Comparison of ENCODE assay signal across 27 cellular contexts in genomic region chr11:1445741-1446445, GRCh38. TPM values are rescaled to one million over a fixed set of nuclear protein-coding genes. Genes with fewer than 3 reads are reported as not detected.
DNase-seq lines count a peak whose midpoint lies in the region; ATAC-seq, FAIRE-seq and TF ChIP-seq lines count a peak whose summit lies in the region.
"Had no signal": no experiment of that assay in that cellular context is flagged by ENCODE, and none has a peak within 500 bp of the region (broad histone marks: within the 10 kb centered on the region; RNA-seq: fewer than 3 reads in every experiment).

No MANE protein-coding gene starts in this region.

- no peak overlapping the region for H3K4me2 ChIP-seq in HepG2 (ENCODE audit: low read depth, low read length)
- H3K4me2 ChIP-seq: PC-9 had no signal

- DNase-seq in right lobe of liver = no peak
- no peak for DNase-seq in HepG2 (ENCODE audit: low spot score)
- no peak for DNase-seq in RWPE1 (ENCODE audit: low spot score)
- DNase-seq in foreskin keratinocyte = no peak
- DNase-seq in effector CD8-positive, alpha-beta T cell (lab: John Stamatoyannopoulos, UW) = no peak
- DNase-seq in effector CD4-positive, alpha-beta T cell = no peak
- DNase-seq in kidney glomerular epithelial cell (lab: John Stamatoyannopoulos, UW) = no peak
- DNase-seq: activated T-cell treated with anti-CD3 and anti-CD28 coated beads for 4 hours; amniotic stem cell; EL; immature natural killer cell; MV-4-11; NCI-H1436; NCI-H2081; NCI-H2227 treated with DMSO at 0.1 percent for 48 hours; NCI-H526; NK-92 treated with Interleukin-12 subunit alpha and Interleukin-12 subunit beta, amount 100 ng/mL, for 24 hours; PC-9; posterior cingulate gyrus; Right ventricle myocardium superior; stimulated activated CD4-positive, alpha-beta T cell treated with anti-CD3 and anti-CD28 coated beads, Interleukin-2, amount 100 ng/mL, for 24 hours; stimulated activated naive CD8-positive, alpha-beta T cell treated with anti-CD3 and anti-CD28 coated beads, Interleukin-15, Interleukin-2, amounts not matched to agents 100 U/mL and 50 U/mL, for 24 hours had no signal

- H3K4me3 ChIP-seq in right lobe of liver (no peak overlapping the region), HepG2 (replicated peaks in 1 of 3; ENCODE audit: insufficient read depth in 1 of 3, low read depth in 2 of 3, low read length in 3 of 3) (no peak overlapping the region)
- H3K4me3 ChIP-seq: GM12878, PC-9, right atrium auricular region, thoracic aorta had no signal

- CTCF ChIA-PET in HepG2 (lab: Yijun Ruan, JAX; ENCODE audit: low intra/inter-chr PET ratio, low total read pairs) (no interaction called here), RWPE1 (lab: Yijun Ruan, JAX) (interaction anchor here (0.6 kb wide), 1 partner anchor 10 kb away, joined by 3 read pairs; no protein-coding TSS in a partner anchor)

- in situ Hi-C loops in HepG2 (cut with HindIII; ENCODE audit: extremely low pct_ligation_motif_present, low pct_unique_long_range_greater_than_20kb) = no loop called here

- peak; percentile 6 to 49 (median 34) for ATAC-seq in right lobe of liver
- ATAC-seq in HepG2 = no peak
- peak; percentile 27 for ATAC-seq in foreskin keratinocyte
- ATAC-seq in GM21526 (IDR thresholded peaks at IDR 0.05; ENCODE audit: low FRiP score, unreplicated experiment) = no peak
- ATAC-seq: GM12878; stimulated activated naive CD8-positive, alpha-beta T cell treated with anti-CD3 and anti-CD28 coated beads, Interleukin-15, Interleukin-2, amounts not matched to agents 100 U/mL and 50 U/mL, for 24 hours had no signal

- BruUV-seq in HepG2 (replicated peaks; lab: Mats Ljungman, UMichigan) = no TSS peak

- no peaks in the 10 kb centered on the region for H3K79me2 ChIP-seq in HepG2 (ENCODE audit: insufficient read depth, low read length)

- FAIRE-seq in HepG2 (lab: Jason Lieb, UNC) = no peak
- FAIRE-seq: endothelial cell of umbilical vein, GM12878 had no signal

- no peak for TF ChIP-seq EP300 in HepG2 (IDR thresholded peaks at IDR 0.05; ENCODE audit: low read depth in 2 of 2, low read length in 2 of 2)
- no peak for TF ChIP-seq EP300 in HepG2 (CRISPR knock-in tag; IDR thresholded peaks at IDR 0.05; ENCODE audit: borderline replicate concordance)

- H3K36me3 ChIP-seq in right lobe of liver (no peaks in the 10 kb centered on the region), HepG2 (replicated peaks in 1 of 2; ENCODE audit: control insufficient read depth in 1 of 2, insufficient read depth in 2 of 2, low read length in 2 of 2) (no peaks in the 10 kb centered on the region)
- H3K36me3 ChIP-seq: right atrium auricular region, thoracic aorta had no signal

- 58% methylated on average over 4 of the region's 30 CpGs for WGBS in right lobe of liver (ENCODE audit: insufficient coverage, low coverage, low lambda C conversion rate, missing lambda C conversion rate)
- 71% methylated on average over 16 of the region's 30 CpGs for WGBS in HepG2 (ENCODE audit: low lambda C conversion rate)

- TF ChIP-seq POLR2A in right lobe of liver (IDR thresholded peaks at IDR 0.05) = no peak
- TF ChIP-seq POLR2A in HepG2 (IDR thresholded peaks at IDR 0.05; ENCODE audit: insufficient read depth in 1 of 2, low read depth in 2 of 2, low read length in 2 of 2) = no peak

- H3K4me1 ChIP-seq in right lobe of liver = no peaks in the 10 kb centered on the region
- no peaks in the 10 kb centered on the region for H3K4me1 ChIP-seq in HepG2 (ENCODE audit: insufficient read depth, low read length)
- H3K4me1 ChIP-seq in foreskin keratinocyte = no peaks in the 10 kb centered on the region
- H3K4me1 ChIP-seq: right atrium auricular region had no signal

- no peak overlapping the region for H3K9ac ChIP-seq in HepG2 (ENCODE audit: insufficient read depth, low read depth, low read length)

- POLR2A ChIA-PET in HepG2 (lab: Yijun Ruan, JAX) (no interaction called here), RWPE1 (lab: Yijun Ruan, JAX; ENCODE audit: low non-redundant PET) (no interaction called here)

- TF ChIP-seq CTCF in right lobe of liver (IDR thresholded peaks at IDR 0.05) = no peak
- TF ChIP-seq CTCF in HepG2 (CRISPR knock-in tag; IDR thresholded peaks at IDR 0.05) = no peak
- no peak for TF ChIP-seq CTCF in RWPE1 (conservative IDR thresholded peaks at IDR 0.05; ENCODE audit: low read depth)
- no peak for TF ChIP-seq CTCF in foreskin keratinocyte (conservative IDR thresholded peaks at IDR 0.05)

- no peak for TF ChIP-seq RAD21 in HepG2 (CRISPR knock-in tag; IDR thresholded peaks at IDR 0.05)

- intact Hi-C loops in right lobe of liver (cut with DNase I) (no loop called here), HepG2 (cut with micrococcal nuclease; ENCODE audit: unreplicated experiment) (no loop called here)

- H3K9me3 ChIP-seq in right lobe of liver = no peaks in the 10 kb centered on the region
- H3K9me3 ChIP-seq in HepG2 (ENCODE audit: low read length) = no peaks in the 10 kb centered on the region
- H3K9me3 ChIP-seq: right atrium auricular region, thoracic aorta had no signal

- no peak overlapping the region for H3K27ac ChIP-seq in right lobe of liver
- H3K27ac ChIP-seq in HepG2 (ENCODE audit: extremely low read length, insufficient read depth, low read length) = no peak overlapping the region
- H3K27ac ChIP-seq in RWPE1 = peak overlapping the region; percentile 49; the same call in 1 of the 2 replicates
- no peak overlapping the region for H3K27ac ChIP-seq in foreskin keratinocyte
- H3K27ac ChIP-seq: PC-9, right atrium auricular region, thoracic aorta had no signal

- H4K20me1 ChIP-seq in HepG2 (ENCODE audit: insufficient read depth, low read length) = peaks cover 5% of the 10 kb centered on the region; the same call in 1 of the 2 replicates

- H3K27me3 ChIP-seq in right lobe of liver (no peaks in the 10 kb centered on the region), HepG2 (ENCODE audit: control insufficient read depth in 1 of 2, insufficient read depth in 2 of 2, low read length in 2 of 2) (peaks cover 5 to 22% of the 10 kb centered on the region in 2 experiments; a peak in 4 of 5 replicates), foreskin keratinocyte (peaks cover 53% of the 10 kb centered on the region)
- H3K27me3 ChIP-seq: right atrium auricular region had no signal

- no peak overlapping the region for H2AFZ ChIP-seq in HepG2 (ENCODE audit: low read length)
- H2AFZ ChIP-seq: PC-9 had no signal

TF ChIP-seq in HepG2, 621 proteins besides CTCF, POLR2A, EP300 and RAD21 (continues in another document):
- TF ChIP-seq ZNF879 (CRISPR knock-in tag; IDR thresholded peaks at IDR 0.05) = no peak

RNA-seq across cellular contexts. Expression of gene MOB2, which starts 40.7 kb away (rescaled TPM):
- 10 to 100 TPM in 5 of 6 experiments, 1 to 10 TPM in 1; 8.5 to 17.0 (median 14.1) TPM for total RNA-seq in right lobe of liver
- total RNA-seq in HepG2 (2016; rRNA removed; fragmentation: Illumina TruSeq; extraction: Trizol) = 21.8 and 22.3 TPM in 2 replicates
- total RNA-seq in HepG2 (2016; cell fraction: cytosol; rRNA removed; fragmentation: Illumina TruSeq; extraction: Trizol; ENCODE audit: low read depth) = 10.4 and 12.3 TPM in 2 replicates
- total RNA-seq in HepG2 (2016; cell fraction: insoluble cytoplasmic fraction; rRNA removed; fragmentation: Illumina TruSeq; extraction: Trizol) = 21.2 and 23.8 TPM in 2 replicates
- total RNA-seq in HepG2 (2016; cell fraction: membrane; rRNA removed; fragmentation: Illumina TruSeq; extraction: Trizol) = 16.9 and 20.1 TPM in 2 replicates
- total RNA-seq in HepG2 (2016; cell fraction: nucleus; rRNA removed; fragmentation: Illumina TruSeq; extraction: Trizol) = 12.2 and 12.9 TPM in 2 replicates
- polyA plus RNA-seq in HepG2 (2011; rRNA removed) = 27.7 and 37.6 TPM in 2 replicates
- polyA plus RNA-seq in HepG2 (2011; cell fraction: cytosol; rRNA removed) = 24.6 and 33.1 TPM in 2 replicates
- polyA plus RNA-seq in HepG2 (2011; cell fraction: nucleus; rRNA removed) = 72.4 and 74.8 TPM in 2 replicates
- polyA plus RNA-seq in HepG2 (2012) = 15.8 and 25.3 TPM in 2 replicates
- polyA plus RNA-seq in HepG2 (2016; cell fraction: cytosol; fragmentation: Illumina TruSeq; extraction: Trizol; ENCODE audit: low read depth) = 8.6 and 10.0 TPM in 2 replicates
- 23.8 and 24.4 TPM in 2 replicates for polyA plus RNA-seq in HepG2 (2016; cell fraction: insoluble cytoplasmic fraction; fragmentation: Illumina TruSeq; extraction: Trizol; ENCODE audit: low read depth)
- polyA plus RNA-seq in HepG2 (2016; cell fraction: membrane; fragmentation: Illumina TruSeq; extraction: Trizol; ENCODE audit: low read depth) = 15.0 and 16.7 TPM in 2 replicates
- 23.4 and 24.8 TPM in 2 replicates for polyA plus RNA-seq in HepG2 (2016; cell fraction: nucleus; fragmentation: Illumina TruSeq; extraction: Trizol; ENCODE audit: insufficient read depth, low read depth)
- polyA minus RNA-seq in HepG2 (2011; rRNA and poly(A)+ RNA removed; ENCODE audit: low replicate concordance) = 21.3 and 36.0 TPM in 2 replicates
- polyA minus RNA-seq in HepG2 (2011; cell fraction: cytosol; rRNA and poly(A)+ RNA removed) = 7.4 and 16.7 TPM in 2 replicates
- 8.7 and 9.8 TPM in 2 replicates for polyA minus RNA-seq in HepG2 (2011; cell fraction: nucleus; rRNA and poly(A)+ RNA removed)
- 35.6 and 38.5 TPM in 2 replicates for total RNA-seq in foreskin keratinocyte
- polyA plus RNA-seq in foreskin keratinocyte = 30.6 and 36.5 TPM in 2 replicates

RNA-seq across cellular contexts. Expression of gene BRSK2, which starts 56.2 kb away (rescaled TPM):
- total RNA-seq in right lobe of liver (under 1 TPM in 2 of 6 experiments, not detected in 4; 0.12 to 0.49 TPM), HepG2 (2016; rRNA removed; fragmentation: Illumina TruSeq; extraction: Trizol) (0.84 and 1.1 TPM in 2 replicates), foreskin keratinocyte (0.18 and 0.34 TPM in 2 replicates)
- 0.35 and 0.40 TPM in 2 replicates for total RNA-seq in HepG2 (2016; cell fraction: cytosol; rRNA removed; fragmentation: Illumina TruSeq; extraction: Trizol; ENCODE audit: low read depth)
- 0.19 and 0.93 TPM in 2 replicates for total RNA-seq in HepG2 (2016; cell fraction: insoluble cytoplasmic fraction; rRNA removed; fragmentation: Illumina TruSeq; extraction: Trizol)
- total RNA-seq in HepG2 (2016; cell fraction: membrane; rRNA removed; fragmentation: Illumina TruSeq; extraction: Trizol) = 1.1 and 1.3 TPM in 2 replicates
- 1.3 and 1.7 TPM in 2 replicates for total RNA-seq in HepG2 (2016; cell fraction: nucleus; rRNA removed; fragmentation: Illumina TruSeq; extraction: Trizol)
- polyA plus RNA-seq in HepG2 (2011; rRNA removed) (0.74 and 2.3 TPM in 2 replicates), foreskin keratinocyte (0.08 and 0.18 TPM in 2 replicates)
- polyA plus RNA-seq in HepG2 (2011; cell fraction: cytosol; rRNA removed) = 0.62 and 0.65 TPM in 2 replicates
- polyA plus RNA-seq in HepG2 (2011; cell fraction: nucleus; rRNA removed) = 7.2 and 9.9 TPM in 2 replicates
- 0.54 and 1.4 TPM in 2 replicates for polyA plus RNA-seq in HepG2 (2012)
- 0.18 and 0.59 TPM in 2 replicates for polyA plus RNA-seq in HepG2 (2016; cell fraction: cytosol; fragmentation: Illumina TruSeq; extraction: Trizol; ENCODE audit: low read depth)
- 0.59 and 0.72 TPM in 2 replicates for polyA plus RNA-seq in HepG2 (2016; cell fraction: insoluble cytoplasmic fraction; fragmentation: Illumina TruSeq; extraction: Trizol; ENCODE audit: low read depth)
- polyA plus RNA-seq in HepG2 (2016; cell fraction: membrane; fragmentation: Illumina TruSeq; extraction: Trizol; ENCODE audit: low read depth) = 0.64 and 0.85 TPM in 2 replicates
- polyA plus RNA-seq in HepG2 (2016; cell fraction: nucleus; fragmentation: Illumina TruSeq; extraction: Trizol; ENCODE audit: insufficient read depth, low read depth) = 1.8 and 3.3 TPM in 2 replicates
- polyA minus RNA-seq in HepG2 (2011; rRNA and poly(A)+ RNA removed; ENCODE audit: low replicate concordance) = 0.62 and 1.2 TPM in 2 replicates
- polyA minus RNA-seq in HepG2 (2011; cell fraction: cytosol; rRNA and poly(A)+ RNA removed) = 0.88 and 1.3 TPM in 2 replicates
- 0.90 and 3.0 TPM in 2 replicates for polyA minus RNA-seq in HepG2 (2011; cell fraction: nucleus; rRNA and poly(A)+ RNA removed)
- polyA plus RNA-seq: GM12878 had no signal

Comparison
In these comparisons a context has a peak if more than half of its experiments do, and no peak if none do; other contexts are left out.
1. ATAC-seq: peak in right lobe of liver (4 of 4) and foreskin keratinocyte (single experiment); none in HepG2 (single experiment) and GM21526 (single experiment).